In the genomic region with DNA sequence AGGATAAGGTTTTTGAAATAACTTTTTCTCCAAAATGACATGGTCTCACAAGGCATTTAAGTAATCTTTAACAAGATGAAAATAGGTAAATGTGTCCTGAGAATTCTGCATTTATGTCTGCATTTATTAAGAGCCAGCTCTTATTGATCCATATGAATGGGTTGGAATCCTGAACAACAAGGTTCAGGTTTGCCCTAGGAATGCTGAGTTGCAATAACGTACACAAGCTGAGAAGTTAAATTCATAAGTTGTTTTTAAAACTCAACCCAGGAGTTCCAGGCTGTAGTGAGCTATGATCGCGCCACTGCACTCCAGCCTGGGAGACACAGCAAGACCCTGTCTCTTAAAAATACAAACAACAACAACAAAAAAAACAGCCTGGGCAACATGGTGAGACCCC, we compare ENCODE assay signal across 1 cellular context.
TF ChIP-seq lines count a peak whose summit lies in the region.

No MANE protein-coding gene starts in this region.

TF ChIP-seq in GM12878, 131 proteins besides CTCF, POLR2A, EP300 and RAD21:
- no peak for TF ChIP-seq BRCA1 (IDR thresholded peaks at IDR 0.05; ENCODE audit: low read depth, low read length)
- no peak for TF ChIP-seq BCL11A (IDR thresholded peaks at IDR 0.05; ENCODE audit: low read depth, low read length)
- TF ChIP-seq FOXK2 (IDR thresholded peaks at IDR 0.05) = no peak
- TF ChIP-seq, protein P1, sequence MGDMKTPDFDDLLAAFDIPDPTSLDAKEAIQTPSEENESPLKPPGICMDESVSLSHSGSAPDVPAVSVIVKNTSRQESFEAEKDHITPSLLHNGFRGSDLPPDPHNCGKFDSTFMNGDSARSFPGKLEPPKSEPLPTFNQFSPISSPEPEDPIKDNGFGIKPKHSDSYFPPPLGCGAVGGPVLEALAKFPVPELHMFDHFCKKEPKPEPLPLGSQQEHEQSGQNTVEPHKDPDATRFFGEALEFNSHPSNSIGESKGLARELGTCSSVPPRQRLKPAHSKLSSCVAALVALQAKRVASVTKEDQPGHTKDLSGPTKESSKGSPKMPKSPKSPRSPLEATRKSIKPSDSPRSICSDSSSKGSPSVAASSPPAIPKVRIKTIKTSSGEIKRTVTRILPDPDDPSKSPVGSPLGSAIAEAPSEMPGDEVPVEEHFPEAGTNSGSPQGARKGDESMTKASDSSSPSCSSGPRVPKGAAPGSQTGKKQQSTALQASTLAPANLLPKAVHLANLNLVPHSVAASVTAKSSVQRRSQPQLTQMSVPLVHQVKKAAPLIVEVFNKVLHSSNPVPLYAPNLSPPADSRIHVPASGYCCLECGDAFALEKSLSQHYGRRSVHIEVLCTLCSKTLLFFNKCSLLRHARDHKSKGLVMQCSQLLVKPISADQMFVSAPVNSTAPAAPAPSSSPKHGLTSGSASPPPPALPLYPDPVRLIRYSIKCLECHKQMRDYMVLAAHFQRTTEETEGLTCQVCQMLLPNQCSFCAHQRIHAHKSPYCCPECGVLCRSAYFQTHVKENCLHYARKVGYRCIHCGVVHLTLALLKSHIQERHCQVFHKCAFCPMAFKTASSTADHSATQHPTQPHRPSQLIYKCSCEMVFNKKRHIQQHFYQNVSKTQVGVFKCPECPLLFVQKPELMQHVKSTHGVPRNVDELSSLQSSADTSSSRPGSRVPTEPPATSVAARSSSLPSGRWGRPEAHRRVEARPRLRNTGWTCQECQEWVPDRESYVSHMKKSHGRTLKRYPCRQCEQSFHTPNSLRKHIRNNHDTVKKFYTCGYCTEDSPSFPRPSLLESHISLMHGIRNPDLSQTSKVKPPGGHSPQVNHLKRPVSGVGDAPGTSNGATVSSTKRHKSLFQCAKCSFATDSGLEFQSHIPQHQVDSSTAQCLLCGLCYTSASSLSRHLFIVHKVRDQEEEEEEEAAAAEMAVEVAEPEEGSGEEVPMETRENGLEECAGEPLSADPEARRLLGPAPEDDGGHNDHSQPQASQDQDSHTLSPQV (IDR thresholded peaks at IDR 0.05) = no peak
- TF ChIP-seq, protein P2, sequence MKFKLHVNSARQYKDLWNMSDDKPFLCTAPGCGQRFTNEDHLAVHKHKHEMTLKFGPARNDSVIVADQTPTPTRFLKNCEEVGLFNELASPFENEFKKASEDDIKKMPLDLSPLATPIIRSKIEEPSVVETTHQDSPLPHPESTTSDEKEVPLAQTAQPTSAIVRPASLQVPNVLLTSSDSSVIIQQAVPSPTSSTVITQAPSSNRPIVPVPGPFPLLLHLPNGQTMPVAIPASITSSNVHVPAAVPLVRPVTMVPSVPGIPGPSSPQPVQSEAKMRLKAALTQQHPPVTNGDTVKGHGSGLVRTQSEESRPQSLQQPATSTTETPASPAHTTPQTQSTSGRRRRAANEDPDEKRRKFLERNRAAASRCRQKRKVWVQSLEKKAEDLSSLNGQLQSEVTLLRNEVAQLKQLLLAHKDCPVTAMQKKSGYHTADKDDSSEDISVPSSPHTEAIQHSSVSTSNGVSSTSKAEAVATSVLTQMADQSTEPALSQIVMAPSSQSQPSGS (IDR thresholded peaks at IDR 0.05; ENCODE audit: low read length) = no peak
- no peak for TF ChIP-seq TAF1 (IDR thresholded peaks at IDR 0.05; ENCODE audit: borderline replicate concordance, low read depth, low read length)
- TF ChIP-seq, protein P3, sequence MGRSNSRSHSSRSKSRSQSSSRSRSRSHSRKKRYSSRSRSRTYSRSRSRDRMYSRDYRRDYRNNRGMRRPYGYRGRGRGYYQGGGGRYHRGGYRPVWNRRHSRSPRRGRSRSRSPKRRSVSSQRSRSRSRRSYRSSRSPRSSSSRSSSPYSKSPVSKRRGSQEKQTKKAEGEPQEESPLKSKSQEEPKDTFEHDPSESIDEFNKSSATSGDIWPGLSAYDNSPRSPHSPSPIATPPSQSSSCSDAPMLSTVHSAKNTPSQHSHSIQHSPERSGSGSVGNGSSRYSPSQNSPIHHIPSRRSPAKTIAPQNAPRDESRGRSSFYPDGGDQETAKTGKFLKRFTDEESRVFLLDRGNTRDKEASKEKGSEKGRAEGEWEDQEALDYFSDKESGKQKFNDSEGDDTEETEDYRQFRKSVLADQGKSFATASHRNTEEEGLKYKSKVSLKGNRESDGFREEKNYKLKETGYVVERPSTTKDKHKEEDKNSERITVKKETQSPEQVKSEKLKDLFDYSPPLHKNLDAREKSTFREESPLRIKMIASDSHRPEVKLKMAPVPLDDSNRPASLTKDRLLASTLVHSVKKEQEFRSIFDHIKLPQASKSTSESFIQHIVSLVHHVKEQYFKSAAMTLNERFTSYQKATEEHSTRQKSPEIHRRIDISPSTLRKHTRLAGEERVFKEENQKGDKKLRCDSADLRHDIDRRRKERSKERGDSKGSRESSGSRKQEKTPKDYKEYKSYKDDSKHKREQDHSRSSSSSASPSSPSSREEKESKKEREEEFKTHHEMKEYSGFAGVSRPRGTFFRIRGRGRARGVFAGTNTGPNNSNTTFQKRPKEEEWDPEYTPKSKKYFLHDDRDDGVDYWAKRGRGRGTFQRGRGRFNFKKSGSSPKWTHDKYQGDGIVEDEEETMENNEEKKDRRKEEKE (IDR thresholded peaks at IDR 0.05) = no peak
- TF ChIP-seq WRNIP1 (IDR thresholded peaks at IDR 0.05; ENCODE audit: borderline replicate concordance, low read depth, low read length) = no peak
- TF ChIP-seq SIN3A (IDR thresholded peaks at IDR 0.05; ENCODE audit: low read depth, low read length) = no peak
- TF ChIP-seq YY1 (IDR thresholded peaks at IDR 0.05; ENCODE audit: low read depth, low read length) = no peak
- no peak for TF ChIP-seq TARDBP (IDR thresholded peaks at IDR 0.05; ENCODE audit: borderline replicate concordance)
TF ChIP-seq in GM12878: peak in this region for 0.
